In the genomic region with DNA sequence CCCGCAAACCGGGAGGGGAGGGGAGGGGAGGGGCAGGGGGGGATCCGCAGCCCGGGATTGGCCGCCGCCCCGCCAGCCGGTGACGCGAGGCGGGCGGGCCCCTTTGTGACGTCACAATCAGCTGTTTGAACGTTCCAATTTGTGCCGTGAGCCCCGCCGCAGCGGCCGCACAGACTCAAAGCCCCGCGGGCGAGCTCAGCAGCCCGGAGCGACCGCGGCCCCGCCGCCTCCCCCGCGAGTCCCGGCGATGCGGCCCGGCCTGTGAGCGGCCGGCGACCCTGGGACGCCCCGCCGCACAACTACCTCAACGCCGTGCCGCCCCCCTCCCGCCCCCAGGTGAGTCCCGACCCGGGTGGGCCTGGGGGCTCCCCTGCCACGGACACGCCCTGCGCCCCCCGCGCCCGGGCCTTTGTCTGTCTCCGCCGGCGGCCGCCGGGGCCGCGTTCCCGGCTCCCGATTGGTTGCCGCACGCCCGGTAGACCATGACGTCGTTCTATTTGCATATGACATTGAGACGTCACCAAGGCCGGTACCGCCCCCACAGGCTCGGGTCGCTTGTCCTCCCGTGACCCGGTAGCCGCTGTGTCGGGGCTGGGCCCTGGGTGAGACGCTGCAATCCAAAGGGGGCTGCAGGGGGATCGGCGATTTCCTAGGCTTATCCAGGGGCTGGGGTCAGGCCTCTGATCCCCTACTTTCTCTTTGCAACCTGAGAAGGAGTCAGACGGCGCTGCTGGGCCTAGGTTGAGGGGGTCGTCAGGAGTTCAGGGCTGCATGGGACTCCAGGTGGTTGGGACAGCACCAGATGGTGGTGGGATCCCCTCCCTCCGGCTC, we compare ENCODE assay signal across 8 cellular contexts. TPM values are rescaled to one million over a fixed set of nuclear protein-coding genes. Genes with fewer than 3 reads are reported as not detected.
DNase-seq lines count a peak whose midpoint lies in the region; ATAC-seq and TF ChIP-seq lines count a peak whose summit lies in the region.

TP53INP2 (plus strand) TSS at position 168 of the 831 bp plus-strand sequence. CDS start 4,396 bp downstream, outside the sequence.

- H2AFZ ChIP-seq in trophoblast cell (ENCODE audit: insufficient read depth, low read length, poor library complexity) = peak within 1 kb of the TSS; percentile 85

- intact Hi-C loops in tibial artery (cut with DNase I; ENCODE audit: low total_unique reads) = loop anchor here (5.0 kb wide), 2 partner anchors 127 to 147 kb away; partner anchors contain the start of gene MAP1LC3A

- peak within 1 kb of the TSS; percentile 93 for H2BK120ac ChIP-seq in trophoblast cell (ENCODE audit: insufficient read depth, low read length, poor library complexity)

- H3K4ac ChIP-seq in trophoblast cell (ENCODE audit: low read depth, low read length) = peak within 1 kb of the TSS; percentile 77

- H3K4me1 ChIP-seq in cardiac muscle cell (ENCODE audit: low read depth) (peaks cover 14% of the 10 kb centered on the region), trophoblast cell (ENCODE audit: control insufficient read depth in 1 of 2, insufficient read depth in 2 of 2, low read length in 2 of 2) (peaks cover 15 to 20% of the 10 kb centered on the region in 2 experiments), tibial artery (peaks cover 0 to 30% (median 19%) of the 10 kb centered on the region in 4 donors)

- H3K9me3 ChIP-seq in cardiac muscle cell (ENCODE audit: low read depth) (no peaks in the 10 kb centered on the region), trophoblast cell (ENCODE audit: insufficient read depth, low read depth, low read length) (no peaks in the 10 kb centered on the region), tibial artery (no peaks in the 10 kb centered on the region)

- H3K9ac ChIP-seq in trophoblast cell (ENCODE audit: low read length) = peak within 1 kb of the TSS; percentile 93

- no peak for TF ChIP-seq CTCF in cardiac muscle cell (IDR thresholded peaks at IDR 0.05; ENCODE audit: low read depth, low read length)
- no peak for TF ChIP-seq CTCF in tibial artery (IDR thresholded peaks at IDR 0.05)

- peak within 1 kb of the TSS; percentile 98 for H4K91ac ChIP-seq in trophoblast cell (ENCODE audit: low read depth, low read length)

- H3K18ac ChIP-seq in trophoblast cell (ENCODE audit: low read length) = peak within 1 kb of the TSS; percentile 91

- H3K4me2 ChIP-seq in trophoblast cell (ENCODE audit: low read length) = peak within 1 kb of the TSS; percentile 99

- no peaks in the 10 kb centered on the region for H3K27me3 ChIP-seq in cardiac muscle cell
- peaks cover 3% of the 10 kb centered on the region for H3K27me3 ChIP-seq in trophoblast cell (ENCODE audit: insufficient read depth, low read length)
- no peaks in the 10 kb centered on the region for H3K27me3 ChIP-seq in tibial artery

- H3K36me3 ChIP-seq in cardiac muscle cell (no peaks in the 10 kb centered on the region), trophoblast cell (ENCODE audit: control insufficient read depth in 1 of 2, insufficient read depth in 2 of 2, low read length in 2 of 2) (no peaks in the 10 kb centered on the region), tibial artery (no peaks in the 10 kb centered on the region)

- peak within 1 kb of the TSS; percentile 97 for H3K14ac ChIP-seq in trophoblast cell (ENCODE audit: low read length)

- no peak within 1 kb of the TSS for H3K23ac ChIP-seq in trophoblast cell (ENCODE audit: low read length)

- peak within 1 kb of the TSS; percentile 96 for H4K8ac ChIP-seq in trophoblast cell (ENCODE audit: low read depth, low read length)

- H3K4me3 ChIP-seq in GM08714 (ENCODE audit: low read length) (peak within 1 kb of the TSS; percentile 80), cardiac muscle cell (peak within 1 kb of the TSS; percentile 70), trophoblast cell (ENCODE audit: low read depth, low read length) (peak within 1 kb of the TSS; percentile 84), tibial artery (peak within 1 kb of the TSS; percentile 84 to 88)

- no peak within 1 kb of the TSS for H2BK12ac ChIP-seq in trophoblast cell (ENCODE audit: low read length)

- H2BK5ac ChIP-seq in trophoblast cell (ENCODE audit: low read depth, low read length, poor library complexity) = peak within 1 kb of the TSS; percentile 89

- peak; percentile 59 for ATAC-seq in HG02763 (IDR thresholded peaks at IDR 0.05; ENCODE audit: unreplicated experiment)

- peak; percentile 94 for DNase-seq in NCI-H146 (lab: John Stamatoyannopoulos, UW)
- DNase-seq in T follicular helper cell (ENCODE audit: low read depth) = peak; percentile 88
- DNase-seq in cardiac muscle cell (ENCODE audit: low read depth in 1 of 2, low spot score in 1 of 2) = peak; percentile 95 to 97
- peak; percentile 85 to 93 for DNase-seq in trophoblast cell
- peak; percentile 91 to 96 for DNase-seq in tibial artery

- H4K12ac ChIP-seq in trophoblast cell (ENCODE audit: low read depth, low read length) = peak within 1 kb of the TSS; percentile 87

- H3K79me2 ChIP-seq in trophoblast cell (ENCODE audit: control insufficient read depth, insufficient read depth, low read length, poor library complexity) = peaks cover 5% of the 10 kb centered on the region

- H2AK5ac ChIP-seq in trophoblast cell (ENCODE audit: low read length) = peak within 1 kb of the TSS; percentile 33

- H3K79me1 ChIP-seq in trophoblast cell (ENCODE audit: low read length) = peaks cover 11% of the 10 kb centered on the region

- H3K27ac ChIP-seq in adipose tissue (ENCODE audit: low read depth, low read length) = peak within 1 kb of the TSS; percentile 100
- peak within 1 kb of the TSS; percentile 99 for H3K27ac ChIP-seq in cardiac muscle cell
- peak within 1 kb of the TSS; percentile 89 for H3K27ac ChIP-seq in trophoblast cell (ENCODE audit: low read depth, low read length)
- peak within 1 kb of the TSS; percentile 96 to 99 for H3K27ac ChIP-seq in tibial artery

- WGBS in adipose tissue, 3 donors = 1% methylated on average over 47 to 82 of the region's 82 CpGs
- no CpG with 5 or more reads among the region's 82 CpGs for WGBS in trophoblast cell (ENCODE audit: extremely low coverage, insufficient coverage, insufficient read length)

RNA-seq across cellular contexts. Expression of gene TP53INP2, which starts in this region (rescaled TPM):
- 10 to 100 TPM in 2 of 3 donors, 1 to 10 TPM in 1; 4.0 to 22.5 (median 17.8) TPM for polyA plus RNA-seq in adipose tissue
- total RNA-seq in cardiac muscle cell = 8.4 and 13.5 TPM in 2 replicates
- polyA plus RNA-seq in cardiac muscle cell = 12.5 and 18.9 TPM in 2 replicates
- polyA plus RNA-seq in trophoblast cell (2013) = 23.2 and 23.3 TPM in 2 replicates

Comparison
In these comparisons a context has a peak if more than half of its experiments do, and no peak if none do; other contexts are left out.
1. Peak in every context shown above with its lines: DNase-seq, ATAC-seq, H3K4me3 ChIP-seq and H3K27ac ChIP-seq.